ENCODE assay signal across 14 cellular contexts in the genomic region with DNA sequence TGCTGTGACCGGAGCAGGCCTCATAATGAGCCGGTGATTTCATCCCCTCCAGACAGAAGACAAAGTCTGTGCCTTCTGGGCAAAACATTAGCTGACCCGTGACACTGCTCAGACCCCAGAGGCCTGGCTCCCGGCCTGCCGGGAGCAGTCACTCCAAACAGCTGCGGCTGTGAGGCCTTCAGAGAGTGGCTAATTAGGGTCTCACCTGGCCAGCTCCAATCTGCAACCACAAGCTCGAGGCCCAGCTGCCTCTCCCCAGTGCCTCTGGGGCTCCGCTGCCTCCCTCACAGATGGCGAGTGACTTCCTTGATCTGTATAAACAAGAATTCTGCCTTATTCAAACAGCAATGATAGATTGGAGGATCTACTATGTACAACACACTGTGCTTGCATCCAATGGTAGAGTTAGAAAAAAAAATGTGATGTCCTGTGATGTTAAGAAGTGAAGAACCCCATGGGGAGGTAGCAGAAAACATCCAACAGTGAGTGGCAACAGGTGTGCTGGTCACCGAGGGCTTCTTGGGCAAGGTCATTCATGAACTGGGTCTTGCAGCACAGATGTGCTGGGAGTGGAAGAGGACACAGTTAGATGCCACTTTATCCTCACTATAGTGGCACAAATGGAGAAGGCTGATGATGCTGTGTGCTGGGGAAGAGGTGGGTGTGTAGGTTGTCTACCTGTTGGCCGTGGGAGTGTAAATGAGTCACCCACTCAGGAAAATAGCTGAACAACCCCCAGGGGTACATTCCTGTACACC.
DNase-seq lines count a peak whose midpoint lies in the region; ATAC-seq and TF ChIP-seq lines count a peak whose summit lies in the region.
"Had no signal": no experiment of that assay in that cellular context is flagged by ENCODE, and none has a peak within 500 bp of the region (broad histone marks: within the 10 kb centered on the region; RNA-seq: fewer than 3 reads in every experiment).

No MANE protein-coding gene starts in this region.

- no peak overlapping the region for H2BK20ac ChIP-seq in H9 (ENCODE audit: low read depth, low read length, poor library complexity, severe bottlenecking)

- H3K4me2 ChIP-seq in H9 (ENCODE audit: insufficient read depth, insufficient read length, low read length), result no peak overlapping the region

- H4K91ac ChIP-seq in H9 (ENCODE audit: insufficient read length, low read depth, low read length), result no peak overlapping the region

- H3K27me3 Mint-ChIP-seq in H9 (ENCODE audit: low read depth), result peaks cover 20% of the 10 kb centered on the region
- H3K27me3 Mint-ChIP-seq: activated CD4-positive, alpha-beta T cell treated with anti-CD3 and anti-CD28 coated beads for 36 hours had no signal

- no peak for TF ChIP-seq CTCF in RWPE2 (IDR thresholded peaks at IDR 0.05; ENCODE audit: poor library complexity, severe bottlenecking)
- no peak for TF ChIP-seq CTCF in transverse colon (IDR thresholded peaks at IDR 0.05)
- no peak for TF ChIP-seq CTCF in H9 (conservative IDR thresholded peaks at IDR 0.05)

- 0 out of 7 replicates have a peak overlapping the region, but pooled peaks of 1 of the 3 experiments have one; percentile 6 for H3K27ac Mint-ChIP-seq in H9
- H3K27ac Mint-ChIP-seq: activated CD4-positive, alpha-beta T cell treated with anti-CD3 and anti-CD28 coated beads for 36 hours; activated T-helper 1 cell treated with anti-CD3 and anti-CD28 coated beads, Interleukin-12 subunit alpha, Interleukin-12 subunit beta, Interleukin-2, Interleukin-4 antibody, amounts not matched to agents 30 ng/mL and 10 ng/mL and 1 ng/mL, durations not matched to agents 14 hours and 24 hours and 36 hours had no signal

- H3K18ac ChIP-seq in H9 (ENCODE audit: insufficient read length, low read depth, low read length), result no peak overlapping the region

- H3K4me3 ChIP-seq in RWPE2 (ENCODE audit: severe bottlenecking) (no peak overlapping the region), transverse colon (no peak overlapping the region)
- H3K4me3 ChIP-seq: tibial nerve had no signal

- ATAC-seq in RWPE2 (ENCODE audit: low read depth) (no peak), GM18861 (IDR thresholded peaks at IDR 0.05; ENCODE audit: unreplicated experiment) (no peak)
- ATAC-seq: activated CD4-positive, alpha-beta T cell treated with anti-CD3 and anti-CD28 coated beads for 36 hours; left lobe of liver had no signal

- H3K27me3 ChIP-seq in RWPE2 (ENCODE audit: insufficient read depth, poor library complexity, severe bottlenecking) (no peaks in the 10 kb centered on the region), transverse colon (no peaks in the 10 kb centered on the region), H9 (ENCODE audit: insufficient read depth, low read length) (no peaks in the 10 kb centered on the region; the same call in 1 of the 2 replicates)
- H3K27me3 ChIP-seq: tibial nerve had no signal

- H3K36me3 ChIP-seq in RWPE2 (ENCODE audit: low read depth), result no peaks in the 10 kb centered on the region
- H3K36me3 ChIP-seq in transverse colon, result no peaks in the 10 kb centered on the region
- H3K36me3 ChIP-seq: tibial nerve had no signal

- in situ Hi-C loops in transverse colon (cut with MboI; ENCODE audit: low pct_ligation_motif_present in 1 of 4, low pct_unique_long_range_greater_than_20kb in 1 of 4, low sequenced_read_pairs in 3 of 4), result no loop called here

- no peak overlapping the region for H3K4ac ChIP-seq in H9 (ENCODE audit: low read depth, low read length)

- H3K36me3 Mint-ChIP-seq in H9 (ENCODE audit: insufficient read depth in 1 of 3, low read depth in 3 of 3), result no peaks in the 10 kb centered on the region; a peak in 1 of 7 replicates

- peaks cover 29 to 38% of the 10 kb centered on the region in 2 experiments for H3K4me1 Mint-ChIP-seq in H9
- H3K4me1 Mint-ChIP-seq: activated CD4-positive, alpha-beta T cell treated with anti-CD3 and anti-CD28 coated beads for 36 hours had no signal

- no peak overlapping the region for H3K23ac ChIP-seq in H9 (ENCODE audit: insufficient read length, low read depth, low read length)

- no peak overlapping the region for H4K8ac ChIP-seq in H9 (replicated peaks; ENCODE audit: insufficient read length, low read depth, low read length)

- no peaks in the 10 kb centered on the region for H3K79me2 ChIP-seq in H9 (ENCODE audit: insufficient read depth, low read length)

- no peak overlapping the region for H3K56ac ChIP-seq in H9 (ENCODE audit: insufficient read length, low read depth, low read length)

- no peaks in the 10 kb centered on the region for H4K20me1 ChIP-seq in H9 (ENCODE audit: control insufficient read depth, insufficient read depth, insufficient read length)

- TF ChIP-seq POLR2A in transverse colon (IDR thresholded peaks at IDR 0.05), result no peak

- peak; percentile 3 for DNase-seq in NCI-H1105 treated with DMSO at 0.1 percent for 48 hours (lab: John Stamatoyannopoulos, UW)
- no peak for DNase-seq in NCI-H1105 (lab: John Stamatoyannopoulos, UW)
- DNase-seq in RWPE2 (ENCODE audit: low spot score), result no peak
- DNase-seq in kidney tubule cell (ENCODE audit: low spot score), result peak; percentile 41
- DNase-seq in transverse colon, result no peak
- no peak for DNase-seq in activated CD4-positive, alpha-beta T cell treated with anti-CD3 and anti-CD28 coated beads for 48 hours
- no peak for DNase-seq in H9
- DNase-seq: activated CD4-positive, alpha-beta T cell treated with anti-CD3 and anti-CD28 coated beads for 36 hours; KBM-7; occipital lobe had no signal

- no peak overlapping the region for H2AFZ ChIP-seq in H9 (ENCODE audit: low read length)

- H3K9ac ChIP-seq in H9 (ENCODE audit: extremely low read depth, insufficient read length, low read length), result no peak overlapping the region

- no peaks in the 10 kb centered on the region for H3K23me2 ChIP-seq in H9 (ENCODE audit: insufficient read length, low read depth, low read length, poor library complexity, severe bottlenecking)

- no peak overlapping the region for H3K4me3 Mint-ChIP-seq in H9
- H3K4me3 Mint-ChIP-seq: activated CD4-positive, alpha-beta T cell treated with anti-CD3 and anti-CD28 coated beads for 36 hours; activated T-helper 1 cell treated with anti-CD3 and anti-CD28 coated beads, Interleukin-12 subunit alpha, Interleukin-12 subunit beta, Interleukin-2, Interleukin-4 antibody, amounts not matched to agents 30 ng/mL and 10 ng/mL and 1 ng/mL, durations not matched to agents 14 hours and 24 hours and 36 hours had no signal

- H2BK120ac ChIP-seq in H9 (ENCODE audit: low read depth, low read length, poor library complexity, severe bottlenecking), result no peak overlapping the region

- no peak overlapping the region for H4K5ac ChIP-seq in H9 (ENCODE audit: insufficient read length, low read depth, low read length)

- H3K4me1 ChIP-seq in RWPE2 (ENCODE audit: insufficient read depth, poor library complexity, severe bottlenecking), result peaks cover 32% of the 10 kb centered on the region
- peaks cover 10 to 24% (median 18%) of the 10 kb centered on the region in 4 donors for H3K4me1 ChIP-seq in transverse colon
- peaks cover 3% of the 10 kb centered on the region; the same call in 1 of the 2 replicates for H3K4me1 ChIP-seq in H9 (ENCODE audit: insufficient read depth, low read length)

- no peak overlapping the region for H2BK5ac ChIP-seq in H9 (ENCODE audit: insufficient read length, low read length)

- H3T11ph ChIP-seq in H9 (ENCODE audit: low read length), result no peak overlapping the region

- no peak for TF ChIP-seq EP300 in transverse colon (IDR thresholded peaks at IDR 0.05; ENCODE audit: low read depth)

- peak overlapping the region; percentile 66 for H3K27ac ChIP-seq in RWPE2 (ENCODE audit: poor library complexity, severe bottlenecking)
- peak overlapping the region; percentile 67 to 85 (median 74) for H3K27ac ChIP-seq in transverse colon
- H3K27ac ChIP-seq in H9 (ENCODE audit: insufficient read length, low read depth, low read length), result no peak overlapping the region
- H3K27ac ChIP-seq: tibial nerve had no signal

- no peak overlapping the region for H2BK15ac ChIP-seq in H9 (ENCODE audit: low read depth, low read length)

- intact Hi-C loops in transverse colon (cut with DNase I; ENCODE audit: low total_unique reads), result no loop called here

- no peak overlapping the region for H2AK5ac ChIP-seq in H9 (ENCODE audit: insufficient read length, low read length)

- H3K9me3 ChIP-seq in RWPE2 (ENCODE audit: severe bottlenecking) (no peaks in the 10 kb centered on the region), transverse colon (no peaks in the 10 kb centered on the region), H9 (ENCODE audit: control insufficient read depth, low read depth, low read length) (no peaks in the 10 kb centered on the region)
- H3K9me3 ChIP-seq: tibial nerve had no signal

- no peaks in the 10 kb centered on the region for H3K79me1 ChIP-seq in H9 (ENCODE audit: insufficient read depth, low read depth, low read length, poor library complexity, severe bottlenecking)

- WGBS in transverse colon (ENCODE audit: low coverage in 1 of 2), 2 donors, result 62 to 75% methylated on average over 3 to 10 of the region's 11 CpGs
- WGBS in H9 (ENCODE audit: extremely low coverage, insufficient read length, low lambda C conversion rate), result no CpG with 5 or more reads among the region's 11 CpGs

- H3K9me3 Mint-ChIP-seq in H9, result no peaks in the 10 kb centered on the region
- H3K9me3 Mint-ChIP-seq: activated T-helper 1 cell treated with anti-CD3 and anti-CD28 coated beads, Interleukin-12 subunit alpha, Interleukin-12 subunit beta, Interleukin-2, Interleukin-4 antibody, amounts not matched to agents 30 ng/mL and 10 ng/mL and 1 ng/mL, durations not matched to agents 14 hours and 24 hours and 36 hours had no signal

- H3K14ac ChIP-seq in H9 (ENCODE audit: insufficient read depth, low read length), result no peak overlapping the region

- H2BK12ac ChIP-seq in H9 (ENCODE audit: insufficient read length, low read depth, low read length), result no peak overlapping the region

Comparison
In these comparisons a context has a peak if more than half of its experiments do, and no peak if none do; other contexts are left out.
1. DNase-seq: peak in NCI-H1105 treated with DMSO at 0.1 percent for 48 hours (single experiment) and kidney tubule cell (single experiment); none in NCI-H1105 (single experiment), RWPE2 (single experiment), transverse colon (single experiment), activated CD4-positive, alpha-beta T cell treated with anti-CD3 and anti-CD28 coated beads for 48 hours (single experiment) and H9 (single experiment).